Comparison of ENCODE assay signal across 14 cellular contexts in genomic region chr1:217498209-217498608, GRCh38.
"Had no signal": no experiment of that assay in that cellular context is flagged by ENCODE, and none has a peak within 500 bp of the region (broad histone marks: within the 10 kb centered on the region; RNA-seq: fewer than 3 reads in every experiment).

No MANE protein-coding gene starts in this region.

- H3K27me3 ChIP-seq: dorsolateral prefrontal cortex, hepatocyte, neutrophil, sigmoid colon had no signal

- H3K4me1 ChIP-seq: sigmoid colon had no signal

- H3K27ac Mint-ChIP-seq: immature natural killer cell; naive thymus-derived CD4-positive, alpha-beta T cell had no signal

- H3K27ac ChIP-seq: dorsolateral prefrontal cortex, hepatocyte, neutrophil, sigmoid colon, skin epidermis had no signal

- DNase-seq: cortex of kidney; dorsolateral prefrontal cortex; effector CD8-positive, alpha-beta T cell; foreskin melanocyte; head of caudate nucleus; immature natural killer cell; naive thymus-derived CD4-positive, alpha-beta T cell; sigmoid colon; stimulated activated CD4-positive, alpha-beta T cell treated with anti-CD3 and anti-CD28 coated beads, Interleukin-12 subunit alpha, Interleukin-12 subunit beta, amount 100 ng/mL, for 4 hours; stimulated activated naive CD4-positive, alpha-beta T cell treated with Interleukin-2 at 50 U/mL for 16 hours; trophoblast cell had no signal

- H3K36me3 ChIP-seq: neutrophil had no signal

- H3K4me1 Mint-ChIP-seq: immature natural killer cell had no signal

- H3K4me3 Mint-ChIP-seq: immature natural killer cell; naive thymus-derived CD4-positive, alpha-beta T cell had no signal

- H3K79me2 ChIP-seq: hepatocyte had no signal

- H3K27me3 Mint-ChIP-seq: naive thymus-derived CD4-positive, alpha-beta T cell had no signal

- H3K9me3 ChIP-seq: neutrophil, sigmoid colon had no signal

- H3K4me2 ChIP-seq: hepatocyte had no signal

- H3K4me3 ChIP-seq: dorsolateral prefrontal cortex, hepatocyte, sigmoid colon, skin epidermis had no signal

- H3K9me3 Mint-ChIP-seq: immature natural killer cell; naive thymus-derived CD4-positive, alpha-beta T cell had no signal
